1 cellular context compared by ENCODE assay signal in genomic region chr1:1614204-1614953, GRCh38.
TF ChIP-seq lines count a peak whose summit lies in the region.

No MANE protein-coding gene starts in this region.

TF ChIP-seq in K562, 482 proteins besides CTCF, POLR2A, EP300 and RAD21 (continues in another document):
- TF ChIP-seq WHSC1 (IDR thresholded peaks at IDR 0.05; ENCODE audit: low read length) (no peak), SLC30A9 (CRISPR knock-in tag; IDR thresholded peaks at IDR 0.05) (no peak), CREB5 (CRISPR knock-in tag; IDR thresholded peaks at IDR 0.05) (no peak), SIN3A (IDR thresholded peaks at IDR 0.05; ENCODE audit: borderline replicate concordance in 2 of 2, control insufficient read depth in 1 of 2, low read depth in 2 of 2, low read length in 2 of 2) (peak in 1 of 2 experiments; percentile 58; a peak in 2 of 4 replicates), EHMT2 (IDR thresholded peaks at IDR 0.05) (no peak), MTF1 (CRISPR knock-in tag; IDR thresholded peaks at IDR 0.05; ENCODE audit: borderline replicate concordance) (no peak), CHD4 (IDR thresholded peaks at IDR 0.05; ENCODE audit: insufficient read depth, insufficient replicate concordance, low read depth, low read length, poor library complexity, severe bottlenecking) (no peak), RBM15 (IDR thresholded peaks at IDR 0.05; ENCODE audit: insufficient read depth, low read length) (no peak), MAFG (tag; conservative IDR thresholded peaks at IDR 0.05) (no peak), THRA (IDR thresholded peaks at IDR 0.05) (no peak), GTF3C2 (IDR thresholded peaks at IDR 0.05; ENCODE audit: borderline replicate concordance, extremely low read depth, insufficient read length) (peak; percentile 26), CCNT2 (IDR thresholded peaks at IDR 0.05; ENCODE audit: borderline replicate concordance, extremely low read depth, insufficient read length, low read depth, low read length) (no peak), RBM22 (IDR thresholded peaks at IDR 0.05; ENCODE audit: low read depth, low read length, poor library complexity, severe bottlenecking) (no peak), POLR2G (IDR thresholded peaks at IDR 0.05; ENCODE audit: low read depth, low read length) (no peak), TCFL5 (CRISPR knock-in tag; conservative IDR thresholded peaks at IDR 0.05) (no peak), ZNF77 (CRISPR knock-in tag; IDR thresholded peaks at IDR 0.05) (no peak), ATF6 (CRISPR knock-in tag; IDR thresholded peaks at IDR 0.05) (no peak), NFRKB (IDR thresholded peaks at IDR 0.05; ENCODE audit: low read depth) (no peak), SRSF9 (IDR thresholded peaks at IDR 0.05; ENCODE audit: borderline replicate concordance, low read depth, low read length) (no peak), MBD2 (IDR thresholded peaks at IDR 0.05; ENCODE audit: borderline replicate concordance, low read depth) (no peak), YBX1 (IDR thresholded peaks at IDR 0.05) (no peak), NR2F6 (CRISPR knock-in tag; IDR thresholded peaks at IDR 0.05) (no peak), PHF8 (IDR thresholded peaks at IDR 0.05; ENCODE audit: borderline replicate concordance, low read length) (no peak; the same call in 1 of the 2 replicates), PBX2 (CRISPR knock-in tag; IDR thresholded peaks at IDR 0.05; ENCODE audit: low read depth) (no peak), PBX2 (tag; conservative IDR thresholded peaks at IDR 0.05; ENCODE audit: low read depth) (no peak), KDM1A (IDR thresholded peaks at IDR 0.05) (no peak), MCM5 (IDR thresholded peaks at IDR 0.05; ENCODE audit: low read depth) (no peak), BMI1 (IDR thresholded peaks at IDR 0.05; ENCODE audit: low read length) (no peak), ATF7 (IDR thresholded peaks at IDR 0.05) (no peak), RBM14 (IDR thresholded peaks at IDR 0.05; ENCODE audit: borderline replicate concordance, insufficient read depth, low read depth, low read length) (no peak), STAT5B (CRISPR knock-in tag; IDR thresholded peaks at IDR 0.05) (no peak), POLR3G (IDR thresholded peaks at IDR 0.05; ENCODE audit: extremely low read depth, insufficient read length, insufficient replicate concordance) (no peak), ZNF23 (CRISPR knock-in tag; IDR thresholded peaks at IDR 0.05) (no peak), RAD51 (IDR thresholded peaks at IDR 0.05; ENCODE audit: borderline replicate concordance, low read depth) (peak; percentile 57), MEIS2 (IDR thresholded peaks at IDR 0.05; ENCODE audit: partially characterized antibody) (no peak), RBBP5 (IDR thresholded peaks at IDR 0.05; ENCODE audit: borderline replicate concordance, insufficient read depth, low read length, poor library complexity, severe bottlenecking) (peak; percentile 67), MCM3 (IDR thresholded peaks at IDR 0.05) (no peak), NELFE (IDR thresholded peaks at IDR 0.05; ENCODE audit: insufficient read depth, insufficient read length) (no peak), MEF2D (tag; conservative IDR thresholded peaks at IDR 0.05; ENCODE audit: low read depth) (no peak; the same call in 1 of the 2 replicates), NFATC3 (IDR thresholded peaks at IDR 0.05) (no peak), PTBP1 (IDR thresholded peaks at IDR 0.05; ENCODE audit: low read depth, low read length) (no peak), ZNF263 (CRISPR knock-in tag; IDR thresholded peaks at IDR 0.05; ENCODE audit: borderline replicate concordance) (no peak; the same call in 1 of the 2 replicates), RFX7 (CRISPR knock-in tag; IDR thresholded peaks at IDR 0.05) (no peak), ZBTB9 (CRISPR knock-in tag; IDR thresholded peaks at IDR 0.05) (no peak), SRSF3 (IDR thresholded peaks at IDR 0.05; ENCODE audit: insufficient read depth, low read length) (no peak), PYGO2 (tag; IDR thresholded peaks at IDR 0.05) (no peak), MLLT1 (IDR thresholded peaks at IDR 0.05) (peak in 1 of 2 experiments; percentile 58; a peak in 1 of 4 replicates), THAP7 (CRISPR knock-in tag; IDR thresholded peaks at IDR 0.05) (no peak), HINFP (tag; conservative IDR thresholded peaks at IDR 0.05; ENCODE audit: low read depth) (no peak), TCF15 (CRISPR knock-in tag; IDR thresholded peaks at IDR 0.05) (no peak), HIVEP1 (CRISPR knock-in tag; IDR thresholded peaks at IDR 0.05) (no peak), EGR1 (conservative IDR thresholded peaks at IDR 0.05) (peak; percentile 94)
